In genomic region chr5:178264044-178264443, GRCh38 we compare ENCODE assay signal across 35 cellular contexts. TPM values are rescaled to one million over a fixed set of nuclear protein-coding genes. Genes with fewer than 3 reads are reported as not detected.
DNase-seq lines count a peak whose midpoint lies in the region; ATAC-seq, FAIRE-seq and TF ChIP-seq lines count a peak whose summit lies in the region.
"Had no signal": no experiment of that assay in that cellular context is flagged by ENCODE, and none has a peak within 500 bp of the region (broad histone marks: within the 10 kb centered on the region; RNA-seq: fewer than 3 reads in every experiment).

No MANE protein-coding gene starts in this region.

- no peak overlapping the region for H3K18ac ChIP-seq in H1 (ENCODE audit: extremely low read depth, low read length)

- H2AFZ ChIP-seq in H1 (ENCODE audit: low read length) = no peak overlapping the region

- H3K4me3 ChIP-seq in HEK293 (ENCODE audit: low read depth, low read length) (no peak overlapping the region), H1 (ENCODE audit: extremely low read depth in 1 of 4, insufficient read depth in 2 of 4, low read depth in 3 of 4, low read length in 4 of 4) (no peak overlapping the region)
- H3K4me3 ChIP-seq: A549; BLaER1; BLaER1 treated with 17β-estradiol and CSF1 and Interleukin-3, amounts not matched to agents 10 nM and 100 nM had no signal

- no peak overlapping the region for H3K4me3 Mint-ChIP-seq in activated naive CD8-positive, alpha-beta T cell treated with anti-CD3 and anti-CD28 coated beads, Interleukin-2, amount 50 U/mL, for 24 hours
- no peak overlapping the region for H3K4me3 Mint-ChIP-seq in activated naive CD8-positive, alpha-beta T cell treated with anti-CD3 and anti-CD28 coated beads for 36 hours
- H3K4me3 Mint-ChIP-seq: B cell; CD14-positive monocyte; CD4-positive, alpha-beta memory T cell; CD4-positive, alpha-beta T cell; CD4-positive, CD25-positive, alpha-beta regulatory T cell; CD8-positive, alpha-beta memory T cell; CD8-positive, alpha-beta T cell had no signal

- TF ChIP-seq RAD21 in H1 (IDR thresholded peaks at IDR 0.05 in 1 of 2, conservative IDR thresholded peaks at IDR 0.05 in 1 of 2; ENCODE audit: low read depth in 2 of 2, low read length in 2 of 2) = no peak

- H3K79me2 ChIP-seq in H1 (ENCODE audit: control insufficient read depth in 1 of 2, insufficient read depth in 2 of 2, low read length in 2 of 2) = no peaks in the 10 kb centered on the region

- FAIRE-seq in H1 (lab: Jason Lieb, UNC) = no peak
- FAIRE-seq: A204.1, A549, D721Med had no signal

- peaks cover 1% of the 10 kb centered on the region for H3K4me1 Mint-ChIP-seq in activated naive CD8-positive, alpha-beta T cell treated with anti-CD3 and anti-CD28 coated beads, Interleukin-2, amount 50 U/mL, for 24 hours
- no peaks in the 10 kb centered on the region for H3K4me1 Mint-ChIP-seq in activated naive CD8-positive, alpha-beta T cell treated with anti-CD3 and anti-CD28 coated beads for 36 hours
- H3K4me1 Mint-ChIP-seq: B cell; CD14-positive monocyte; CD4-positive, alpha-beta memory T cell; CD4-positive, CD25-positive, alpha-beta regulatory T cell; CD8-positive, alpha-beta memory T cell had no signal

- CTCF ChIA-PET in HEK293 (lab: Yijun Ruan, JAX) = interaction anchor here (0.8 kb wide), 1 partner anchor 29 kb away, joined by 4 read pairs; no protein-coding TSS in a partner anchor
- CTCF ChIA-PET in H1 (lab: Charles Lee; ENCODE audit: partially characterized antibody) = interaction anchor here (0.9 to 1.8 kb wide), 4 partner anchors 14 to 363 kb away, joined by 3 to 5 read pairs (median 4); partner anchors contain the start of gene CLK4

- peak overlapping the region; percentile 17 for H3K27ac Mint-ChIP-seq in activated naive CD8-positive, alpha-beta T cell treated with anti-CD3 and anti-CD28 coated beads, Interleukin-2, amount 50 U/mL, for 24 hours
- H3K27ac Mint-ChIP-seq in activated naive CD8-positive, alpha-beta T cell treated with anti-CD3 and anti-CD28 coated beads for 36 hours = no peak overlapping the region
- H3K27ac Mint-ChIP-seq: B cell; CD14-positive monocyte; CD4-positive, alpha-beta T cell; CD4-positive, CD25-positive, alpha-beta regulatory T cell; CD8-positive, alpha-beta memory T cell; CD8-positive, alpha-beta T cell had no signal

- no peak overlapping the region for H3K27ac ChIP-seq in HEK293 (ENCODE audit: extremely low read depth, low read depth, low read length)
- H3K27ac ChIP-seq in H1 (ENCODE audit: low read depth, low read length) = no peak overlapping the region
- H3K27ac ChIP-seq: 22Rv1; A549; BLaER1; BLaER1 treated with 17β-estradiol and CSF1 and Interleukin-3, amounts not matched to agents 10 nM and 100 nM; C4-2B had no signal

- no peaks in the 10 kb centered on the region for H3K27me3 Mint-ChIP-seq in activated naive CD8-positive, alpha-beta T cell treated with anti-CD3 and anti-CD28 coated beads, Interleukin-2, amount 50 U/mL, for 24 hours
- no peaks in the 10 kb centered on the region for H3K27me3 Mint-ChIP-seq in activated naive CD8-positive, alpha-beta T cell treated with anti-CD3 and anti-CD28 coated beads for 36 hours
- H3K27me3 Mint-ChIP-seq: B cell; CD4-positive, alpha-beta memory T cell; CD4-positive, alpha-beta T cell had no signal

- H3K79me1 ChIP-seq in H1 (ENCODE audit: low read depth, low read length) = no peaks in the 10 kb centered on the region

- no peak for TF ChIP-seq EP300 in H1 (IDR thresholded peaks at IDR 0.05; ENCODE audit: borderline replicate concordance in 1 of 2, low read depth in 2 of 2, low read length in 2 of 2)

- H2BK15ac ChIP-seq in H1 (ENCODE audit: low read length) = 0 out of 2 replicates have a peak overlapping the region, but pooled peaks have one; percentile 46

- peaks cover under 1% of the 10 kb centered on the region; the same call in 1 of the 2 replicates for H3K23me2 ChIP-seq in H1 (ENCODE audit: low read depth, low read length)

- H3K27me3 ChIP-seq in H1 (replicated peaks in 1 of 4; ENCODE audit: control insufficient read depth in 3 of 4, extremely low read depth in 1 of 4, insufficient read depth in 3 of 4, low read length in 3 of 4) = 0 out of 7 replicates have a peak, but pooled peaks cover 0 to 2% (median 0%) of the 10 kb centered on the region in 4 experiments
- H3K27me3 ChIP-seq: BE2C; BLaER1; BLaER1 treated with 17β-estradiol and CSF1 and Interleukin-3, amounts not matched to agents 10 nM and 100 nM had no signal

- H4K91ac ChIP-seq in H1 (replicated peaks; ENCODE audit: insufficient read length, low read length) = no peak overlapping the region

- H4K20me1 ChIP-seq in H1 (replicated peaks in 1 of 2; ENCODE audit: control insufficient read depth in 1 of 2, insufficient read depth in 2 of 2, low read length in 2 of 2) = peaks cover 0 to 2% of the 10 kb centered on the region in 2 experiments
- H4K20me1 ChIP-seq: BLaER1; BLaER1 treated with 17β-estradiol and CSF1 and Interleukin-3, amounts not matched to agents 10 nM and 100 nM had no signal

- H2BK120ac ChIP-seq in H1 (replicated peaks; ENCODE audit: low read depth, low read length) = no peak overlapping the region

- no peaks in the 10 kb centered on the region for H3K9me3 ChIP-seq in HEK293 (ENCODE audit: control insufficient read depth, insufficient read depth, low read depth, low read length)
- H3K9me3 ChIP-seq in H1 (ENCODE audit: insufficient read depth in 2 of 2, low read depth in 1 of 2, low read length in 1 of 2) = no peaks in the 10 kb centered on the region
- H3K9me3 ChIP-seq: A549; BE2C; BLaER1; BLaER1 treated with 17β-estradiol and CSF1 and Interleukin-3, amounts not matched to agents 10 nM and 100 nM; Caco-2 had no signal

- H2BK20ac ChIP-seq in H1 (ENCODE audit: low read length) = no peak overlapping the region

- no peak overlapping the region for H4K5ac ChIP-seq in H1 (ENCODE audit: insufficient read length, low read depth, low read length)

- H3K9me3 Mint-ChIP-seq in activated naive CD8-positive, alpha-beta T cell treated with anti-CD3 and anti-CD28 coated beads, Interleukin-2, amount 50 U/mL, for 24 hours = no peaks in the 10 kb centered on the region
- peaks cover 2% of the 10 kb centered on the region for H3K9me3 Mint-ChIP-seq in activated naive CD8-positive, alpha-beta T cell treated with anti-CD3 and anti-CD28 coated beads for 36 hours
- H3K9me3 Mint-ChIP-seq: CD4-positive, alpha-beta T cell; CD8-positive, alpha-beta memory T cell; CD8-positive, alpha-beta T cell had no signal

- no peak overlapping the region for H3K4ac ChIP-seq in H1 (replicated peaks; ENCODE audit: insufficient read length, low read depth, low read length)

- H3K36me3 ChIP-seq in HEK293 (ENCODE audit: control insufficient read depth in 2 of 2, insufficient read depth in 1 of 2, low read length in 2 of 2) = no peaks in the 10 kb centered on the region
- H3K36me3 ChIP-seq in H1 (ENCODE audit: control insufficient read depth in 2 of 4, insufficient read depth in 4 of 4, low read length in 3 of 4) = no peaks in the 10 kb centered on the region
- H3K36me3 ChIP-seq: BE2C; BLaER1; BLaER1 treated with 17β-estradiol and CSF1 and Interleukin-3, amounts not matched to agents 10 nM and 100 nM had no signal

- no peak for TF ChIP-seq POLR2A in H1 (IDR thresholded peaks at IDR 0.05; ENCODE audit: control extremely low read depth in 1 of 2, low read depth in 2 of 2, low read length in 2 of 2)

- intact Hi-C loops in posterior vena cava (cut with DNase I) = no loop called here

- no peak for DNase-seq in activated naive CD8-positive, alpha-beta T cell treated with anti-CD3 and anti-CD28 coated beads, Interleukin-2, amount 50 U/mL, for 24 hours
- no peak for DNase-seq in activated naive CD8-positive, alpha-beta T cell treated with anti-CD3 and anti-CD28 coated beads for 36 hours
- DNase-seq in H1 (ENCODE audit: low read depth in 1 of 2, low spot score in 2 of 2) (no peak), posterior vena cava (ENCODE audit: low spot score) (no peak)
- DNase-seq: 8988T; ACHN; AML-193; BE2C; C1 segment of cervical spinal cord; Caco-2; Calu3; CD4-positive, alpha-beta memory T cell; CD4-positive, alpha-beta T cell; CD4-positive, CD25-positive, alpha-beta regulatory T cell; CD8-positive, alpha-beta memory T cell; CD8-positive, alpha-beta T cell; COR-L47; DMS 273 treated with DMSO at 0.1 percent for 48 hours; DMS153; DMS53; DMS79; DMS79 treated with DMSO at 0.1 percent for 48 hours; DND-41; EL had no signal

- no peaks in the 10 kb centered on the region for H3K36me3 Mint-ChIP-seq in activated naive CD8-positive, alpha-beta T cell treated with anti-CD3 and anti-CD28 coated beads, Interleukin-2, amount 50 U/mL, for 24 hours (ENCODE audit: low read depth)
- no peaks in the 10 kb centered on the region for H3K36me3 Mint-ChIP-seq in activated naive CD8-positive, alpha-beta T cell treated with anti-CD3 and anti-CD28 coated beads for 36 hours
- H3K36me3 Mint-ChIP-seq: CD14-positive monocyte; CD4-positive, alpha-beta memory T cell; CD4-positive, CD25-positive, alpha-beta regulatory T cell; CD8-positive, alpha-beta memory T cell; CD8-positive, alpha-beta T cell had no signal

- no peak for ATAC-seq in activated naive CD8-positive, alpha-beta T cell treated with anti-CD3 and anti-CD28 coated beads, Interleukin-2, amount 50 U/mL, for 24 hours
- ATAC-seq in HG03442 (IDR thresholded peaks at IDR 0.05; ENCODE audit: unreplicated experiment) = no peak
- ATAC-seq: A549; CD8-positive, alpha-beta T cell had no signal

- H2BK5ac ChIP-seq in H1 (ENCODE audit: low read depth, low read length) = no peak overlapping the region

- H3K23ac ChIP-seq in H1 (ENCODE audit: insufficient read length) = no peak overlapping the region

- H3K14ac ChIP-seq in H1 (ENCODE audit: insufficient read length) = no peak overlapping the region

- 87% methylated on average over 4 of the region's 4 CpGs; no CpG with 5 or more reads in 1 of the 2 experiments for WGBS in H1 (ENCODE audit: extremely low coverage in 1 of 2, insufficient coverage in 1 of 2, insufficient read length in 1 of 2, insufficient replicate concordance in 2 of 2, low coverage in 1 of 2, low lambda C conversion rate in 2 of 2, missing lambda C conversion rate in 1 of 2), 2 experiments

- no peak overlapping the region for H4K8ac ChIP-seq in H1 (ENCODE audit: extremely low read depth, insufficient read depth, low read length)

- H2AK5ac ChIP-seq in H1 (ENCODE audit: low read depth, low read length) = no peak overlapping the region

- no peak overlapping the region for H2BK12ac ChIP-seq in H1 (ENCODE audit: low read depth, low read length)

- no peak overlapping the region for H3K9ac ChIP-seq in H1 (replicated peaks in 1 of 4; ENCODE audit: extremely low read depth in 1 of 4, low read depth in 3 of 4, low read length in 3 of 4)
- H3K9ac ChIP-seq: BLaER1; BLaER1 treated with 17β-estradiol and CSF1 and Interleukin-3, amounts not matched to agents 10 nM and 100 nM had no signal

- H3K4me2 ChIP-seq in H1 (ENCODE audit: insufficient read depth in 1 of 2, low read depth in 2 of 2, low read length in 2 of 2) = no peak overlapping the region
- H3K4me2 ChIP-seq: A549; BLaER1; BLaER1 treated with 17β-estradiol and CSF1 and Interleukin-3, amounts not matched to agents 10 nM and 100 nM had no signal

- H3K4me1 ChIP-seq in HEK293 (ENCODE audit: control insufficient read depth, insufficient read depth, low read length) (no peaks in the 10 kb centered on the region), H1 (replicated peaks in 1 of 4; ENCODE audit: control insufficient read depth in 3 of 4, insufficient read depth in 4 of 4, low read length in 3 of 4) (no peaks in the 10 kb centered on the region; a peak in 1 of 7 replicates)
- H3K4me1 ChIP-seq: A549, BE2C had no signal

- TF ChIP-seq CTCF in HEK293 (tag by site-specific recombination; IDR thresholded peaks at IDR 0.05) = no peak
- TF ChIP-seq CTCF in H1 (IDR thresholded peaks at IDR 0.05; ENCODE audit: control extremely low read depth in 1 of 3, insufficient read depth in 1 of 3, low read depth in 1 of 3, low read length in 3 of 3) = no peak

- no peak overlapping the region for H3K56ac ChIP-seq in H1 (replicated peaks; ENCODE audit: insufficient read length, low read depth, low read length)

- POLR2A ChIA-PET in HEK293 (lab: Yijun Ruan, JAX) (no interaction called here), H1 (lab: Charles Lee; ENCODE audit: partially characterized antibody) (interaction anchor here (0.6 to 1.4 kb wide), 3 partner anchors 17 to 80 kb away, joined by 3 read pairs; no protein-coding TSS in a partner anchor)

RNA-seq across cellular contexts. Expression of gene PHYKPL, which starts 31.4 kb away (rescaled TPM):
- total RNA-seq in activated naive CD8-positive, alpha-beta T cell treated with anti-CD3 and anti-CD28 coated beads for 36 hours = 10 to 100 TPM; 47.4 to 54.8 TPM
- 29.5 and 32.1 TPM in 2 replicates for total RNA-seq in H1 (2021; fragmentation: NEBNext Ultra II Directional; extraction: Animal tissue kit (Norgen Biotek cat#: 25700))
- polyA plus RNA-seq in H1 (2011; rRNA removed) = 25.1 and 33.4 TPM in 2 replicates
- polyA plus RNA-seq in H1 (2011; cell fraction: cytosol; rRNA removed) = 35.7 TPM
- polyA plus RNA-seq in H1 (2011; cell fraction: nucleus; rRNA removed) = 106 TPM
- 22.0 to 26.7 TPM (median 22.5 TPM) in 4 replicates for polyA plus RNA-seq in H1 (2012, experiment 1 of 2)
- polyA plus RNA-seq in H1 (2012, experiment 2 of 2) = 9.1 TPM
- 10.9 TPM for polyA plus RNA-seq in H1 (2013, experiment 1 of 2)
- 7.7 TPM for polyA plus RNA-seq in H1 (2013, experiment 2 of 2)
- polyA minus RNA-seq in H1 (2011; rRNA and poly(A)+ RNA removed) = 44.1 and 62.2 TPM in 2 replicates
- 25.1 TPM for polyA minus RNA-seq in H1 (2011; cell fraction: cytosol; rRNA and poly(A)+ RNA removed)
- polyA minus RNA-seq in H1 (2011; cell fraction: nucleus; rRNA and poly(A)+ RNA removed) = 91.2 TPM
- total RNA-seq in posterior vena cava = 10 to 100 TPM; 54.0 to 68.6 TPM

RNA-seq across cellular contexts. Expression of gene HNRNPAB, which starts 59.7 kb away (rescaled TPM):
- total RNA-seq in activated naive CD8-positive, alpha-beta T cell treated with anti-CD3 and anti-CD28 coated beads for 36 hours = 100 to 1,000 TPM; 599 to 600 TPM
- total RNA-seq in H1 (2021; fragmentation: NEBNext Ultra II Directional; extraction: Animal tissue kit (Norgen Biotek cat#: 25700)) = 556 and 563 TPM in 2 replicates
- polyA plus RNA-seq in H1 (2011; rRNA removed) = 350 and 373 TPM in 2 replicates
- polyA plus RNA-seq in H1 (2011; cell fraction: cytosol; rRNA removed) = 393 TPM
- polyA plus RNA-seq in H1 (2011; cell fraction: nucleus; rRNA removed) = 141 TPM
- polyA plus RNA-seq in H1 (2012, experiment 1 of 2) = 386 to 417 TPM (median 389 TPM) in 4 replicates
- polyA plus RNA-seq in H1 (2012, experiment 2 of 2) = 229 TPM
- 302 TPM for polyA plus RNA-seq in H1 (2013, experiment 1 of 2)
- polyA plus RNA-seq in H1 (2013, experiment 2 of 2) = 299 TPM
- 74.5 and 90.5 TPM in 2 replicates for polyA minus RNA-seq in H1 (2011; rRNA and poly(A)+ RNA removed)
- 107 TPM for polyA minus RNA-seq in H1 (2011; cell fraction: cytosol; rRNA and poly(A)+ RNA removed)
- polyA minus RNA-seq in H1 (2011; cell fraction: nucleus; rRNA and poly(A)+ RNA removed) = 87.5 TPM
- 100 to 1,000 TPM in 1 of 2 donors, 10 to 100 TPM in 1; 97.0 to 133 TPM for total RNA-seq in posterior vena cava
